Comparison of ENCODE assay signal across 16 cellular contexts in the genomic region with DNA sequence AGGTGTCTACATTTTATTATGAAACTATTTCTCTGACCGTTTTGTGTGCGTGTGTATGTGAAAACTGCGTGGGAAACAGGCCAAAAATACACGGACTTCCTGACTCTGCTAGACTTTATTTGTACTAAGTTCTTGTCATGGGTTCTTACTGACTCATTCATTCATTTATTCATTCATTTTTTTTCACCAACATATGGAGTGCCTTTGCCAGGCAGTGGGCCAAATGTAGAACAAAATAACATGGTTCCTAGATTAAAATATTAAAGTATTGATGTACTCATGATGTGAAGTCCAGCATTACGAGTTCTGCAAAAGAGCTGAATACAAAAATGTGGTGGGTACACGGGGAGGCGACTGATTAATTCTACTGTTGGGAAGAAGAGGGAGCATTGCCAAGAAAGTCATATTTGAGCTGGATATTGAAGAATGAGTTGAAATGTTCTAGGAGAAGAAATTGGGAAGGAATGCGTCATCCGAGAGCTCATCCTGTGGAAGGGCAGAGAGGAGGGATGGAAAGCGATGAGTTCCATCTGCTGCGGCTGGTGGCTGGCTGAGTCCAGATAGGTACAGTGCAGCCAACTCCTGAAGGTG. TPM values are rescaled to one million over a fixed set of nuclear protein-coding genes. Genes with fewer than 3 reads are reported as not detected.
DNase-seq lines count a peak whose midpoint lies in the region; ATAC-seq, FAIRE-seq and TF ChIP-seq lines count a peak whose summit lies in the region.
"Had no signal": no experiment of that assay in that cellular context is flagged by ENCODE, and none has a peak within 500 bp of the region (broad histone marks: within the 10 kb centered on the region; RNA-seq: fewer than 3 reads in every experiment).

No MANE protein-coding gene starts in this region.

- no peaks in the 10 kb centered on the region for H3K9me3 ChIP-seq in left lung

- H3K4me3 ChIP-seq in cardiac fibroblast (replicated peaks in 1 of 2; ENCODE audit: low read depth in 2 of 2, low read length in 2 of 2): peak overlapping the region in 1 of 2 donors; percentile 14
- H3K4me3 ChIP-seq in left lung: no peak overlapping the region
- H3K4me3 ChIP-seq: skin epidermis had no signal

- no peaks in the 10 kb centered on the region for H3K36me3 ChIP-seq in left lung

- peak; percentile 32 for FAIRE-seq in urothelium cell line (lab: Jason Lieb, UNC)
- FAIRE-seq: colon had no signal

- DNase-seq in HS-27A (ENCODE audit: low read depth) (peak; percentile 38), cardiac fibroblast (ENCODE audit: low read depth in 2 of 2) (peak; percentile 92 to 94), left lung (no peak), urothelium cell line (ENCODE audit: low spot score) (no peak), NCI-H1436 (lab: John Stamatoyannopoulos, UW) (no peak), UCSD-AML1 (lab: John Stamatoyannopoulos, UW; ENCODE audit: unreplicated experiment) (no peak)
- no peak for DNase-seq in activated CD8-positive, alpha-beta memory T cell treated with anti-CD3 and anti-CD28 coated beads, Interleukin-2, amount 50 U/mL, for 4 hours
- DNase-seq: activated CD4-positive, alpha-beta T cell treated with anti-CD3 and anti-CD28 coated beads, Interleukin-2, amount 50 U/mL, for 1 hour; activated effector memory CD4-positive, alpha-beta T cell treated with Interleukin-2 at 50 U/mL for 16 hours; COR-L47; natural killer cell; NCI-H1048; RPMI8226 had no signal

- peak overlapping the region in 1 of 2 donors; percentile 40 for H3K27ac ChIP-seq in left lung

- ATAC-seq in left lung: peak; percentile 66
- ATAC-seq: natural killer cell had no signal

- intact Hi-C loops in left lung (cut with DNase I): no loop called here

- TF ChIP-seq CTCF in cardiac fibroblast (IDR thresholded peaks at IDR 0.05; ENCODE audit: low read depth, low read length) (no peak), left lung (IDR thresholded peaks at IDR 0.05) (no peak)

- H3K27me3 ChIP-seq in left lung: no peaks in the 10 kb centered on the region

- no peaks in the 10 kb centered on the region for H3K4me1 ChIP-seq in left lung

RNA-seq across cellular contexts. Expression of gene CACNB2, which starts 24.6 kb away (rescaled TPM):
- 1 to 10 TPM; 4.0 to 5.7 TPM for total RNA-seq in left lung
- total RNA-seq: glomerular endothelial cell, natural killer cell had no signal

Comparison
In these comparisons a context has a peak if more than half of its experiments do, and no peak if none do; other contexts are left out.
1. DNase-seq: peak in HS-27A (single experiment) and cardiac fibroblast (2 of 2); none in left lung (0 of 2), urothelium cell line (single experiment), NCI-H1436 (single experiment), activated CD8-positive, alpha-beta memory T cell treated with anti-CD3 and anti-CD28 coated beads, Interleukin-2, amount 50 U/mL, for 4 hours (single experiment) and UCSD-AML1 (single experiment).